In genomic region chr11:9104581-9104980, GRCh38 we compare ENCODE assay signal across 1 cellular context.
TF ChIP-seq lines count a peak whose summit lies in the region.

No MANE protein-coding gene starts in this region.

TF ChIP-seq in HepG2, 621 proteins besides CTCF, POLR2A, EP300 and RAD21 (continued from another document):
- TF ChIP-seq TFDP1 (CRISPR knock-in tag; IDR thresholded peaks at IDR 0.05; ENCODE audit: borderline replicate concordance) (peak; percentile 47; the same call in 1 of the 2 replicates), ARID5B (CRISPR knock-in tag; IDR thresholded peaks at IDR 0.05) (peak; percentile 43; the same call in 1 of the 2 replicates), BRD4 (CRISPR knock-in tag; IDR thresholded peaks at IDR 0.05) (no peak), HNF4A (CRISPR knock-in tag; IDR thresholded peaks at IDR 0.05) (peak; percentile 55), ZNF501 (CRISPR knock-in tag; IDR thresholded peaks at IDR 0.05) (peak; percentile 42; the same call in 1 of the 2 replicates), SRF (IDR thresholded peaks at IDR 0.05; ENCODE audit: low read depth, low read length) (0 out of 2 replicates have a peak, but pooled peaks have one; percentile 31), RARA (CRISPR knock-in tag; IDR thresholded peaks at IDR 0.05) (0 out of 2 replicates have a peak, but pooled peaks have one; percentile 36), CHCHD3 (CRISPR knock-in tag; IDR thresholded peaks at IDR 0.05) (no peak), MIXL1 (CRISPR knock-in tag; IDR thresholded peaks at IDR 0.05) (0 out of 2 replicates have a peak, but pooled peaks have one; percentile 37), XRCC5 (optimal IDR thresholded peaks at IDR 0.05; ENCODE audit: low read length) (peak; percentile 28), HNF4G (IDR thresholded peaks at IDR 0.05; ENCODE audit: borderline replicate concordance, low read depth, low read length) (0 out of 2 replicates have a peak, but pooled peaks have one; percentile 34), HNF4G (CRISPR knock-in tag; IDR thresholded peaks at IDR 0.05; ENCODE audit: borderline replicate concordance, low read depth) (no peak)
